In genomic region chr1:89001510-89001909, GRCh38 we compare ENCODE assay signal across 1 cellular context.
TF ChIP-seq lines count a peak whose summit lies in the region.

No MANE protein-coding gene starts in this region.

TF ChIP-seq in IMR-90, 13 proteins besides CTCF, POLR2A, EP300 and RAD21:
- TF ChIP-seq ELK1 (IDR thresholded peaks at IDR 0.05; ENCODE audit: borderline replicate concordance, low read depth, low read length) (no peak), USF2 (IDR thresholded peaks at IDR 0.05; ENCODE audit: low read depth, low read length) (no peak), MAFK (IDR thresholded peaks at IDR 0.05; ENCODE audit: low read depth, low read length) (no peak), RCOR1 (IDR thresholded peaks at IDR 0.05; ENCODE audit: insufficient replicate concordance, low read length) (no peak), FOS (IDR thresholded peaks at IDR 0.05; ENCODE audit: low read depth, low read length) (no peak), BHLHE40 (IDR thresholded peaks at IDR 0.05; ENCODE audit: low read depth, low read length) (no peak), MXI1 (IDR thresholded peaks at IDR 0.05; ENCODE audit: borderline replicate concordance, low read depth, low read length) (no peak), SMC3 (IDR thresholded peaks at IDR 0.05; ENCODE audit: low read depth, low read length) (no peak), RFX5 (IDR thresholded peaks at IDR 0.05; ENCODE audit: low read depth, low read length) (no peak), NFE2L2 (IDR thresholded peaks at IDR 0.05; ENCODE audit: low read depth, low read length) (no peak), CEBPB (IDR thresholded peaks at IDR 0.05; ENCODE audit: low read depth, low read length) (no peak), MAZ (IDR thresholded peaks at IDR 0.05; ENCODE audit: borderline replicate concordance, low read depth, low read length) (no peak), CHD1 (IDR thresholded peaks at IDR 0.05; ENCODE audit: low read depth, low read length) (no peak)
